In the genomic region with DNA sequence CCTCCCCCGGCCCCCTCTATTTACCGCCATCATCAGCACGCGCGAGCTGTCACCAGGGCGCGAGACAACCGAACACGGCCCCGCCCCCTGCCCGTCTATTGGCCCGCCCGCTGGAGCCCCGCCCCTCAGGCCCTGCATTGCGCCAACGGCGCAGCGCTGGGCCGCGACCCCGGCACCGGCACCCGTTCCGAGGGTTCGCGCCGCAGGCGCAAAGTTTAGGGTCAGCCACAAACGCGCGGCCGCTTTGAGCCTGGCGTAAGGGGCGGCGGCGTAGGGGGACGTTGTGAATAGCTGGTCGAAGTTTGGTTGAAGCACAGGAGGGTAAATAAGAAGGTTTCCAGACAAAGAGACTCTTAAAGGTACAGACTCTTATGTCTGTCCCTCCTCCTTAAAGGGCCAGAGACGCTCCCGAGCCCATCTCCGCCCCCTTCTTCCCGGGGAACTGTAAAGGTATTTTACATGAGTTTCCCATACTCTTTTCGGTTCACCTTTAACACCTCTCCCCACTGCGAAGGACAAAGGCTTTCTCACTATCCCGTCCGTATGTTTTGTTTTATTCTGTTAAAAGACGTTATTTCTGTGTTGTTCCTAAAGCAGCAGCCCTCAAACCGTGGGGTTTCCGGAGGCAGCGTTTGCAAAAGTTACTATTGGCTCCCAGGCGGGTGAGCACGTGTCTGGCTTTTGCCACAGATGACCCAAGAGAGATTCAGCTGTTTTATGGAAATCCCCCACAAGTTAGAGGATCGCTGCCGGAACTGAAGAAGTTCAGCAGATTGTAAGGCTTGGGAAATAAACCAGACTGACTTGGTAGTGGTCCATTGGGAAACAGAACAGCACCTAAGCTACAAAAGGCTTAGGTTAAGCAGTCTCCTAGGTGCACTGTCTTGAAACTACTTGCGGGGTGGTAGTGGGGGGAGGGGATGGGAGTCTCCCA, we compare ENCODE assay signal across 8 cellular contexts. TPM values are rescaled to one million over a fixed set of nuclear protein-coding genes. Genes with fewer than 3 reads are reported as not detected.
DNase-seq lines count a peak whose midpoint lies in the region; ATAC-seq, FAIRE-seq and TF ChIP-seq lines count a peak whose summit lies in the region.

A gene (minus strand): TSS at position 76 of the 934 bp plus-strand sequence. CDS start 88,392 bp downstream, outside the sequence.

- no peaks in the 10 kb centered on the region for H3K36me3 Mint-ChIP-seq in endothelial cell (ENCODE audit: low read depth, unreplicated experiment)
- peaks cover 2% of the 10 kb centered on the region for H3K36me3 Mint-ChIP-seq in mesothelial cell of epicardium

- H3K9me3 Mint-ChIP-seq in endothelial cell (ENCODE audit: unreplicated experiment) (no peaks in the 10 kb centered on the region), mesothelial cell of epicardium (no peaks in the 10 kb centered on the region)

- DNase-seq in Caki2 (ENCODE audit: low read depth) = peak; percentile 88
- DNase-seq in HTR-8/SVneo (ENCODE audit: insufficient read length, low spot score) = peak; percentile 90
- peak; percentile 93 to 97 for DNase-seq in NOMO-1 (lab: John Stamatoyannopoulos, UW; ENCODE audit: unreplicated experiment in 2 of 2)
- peak; percentile 78 to 86 (median 81) for DNase-seq in activated CD8-positive, alpha-beta memory T cell treated with anti-CD3 and anti-CD28 coated beads for 48 hours (ENCODE audit: low read depth in 2 of 3, low spot score in 2 of 3)
- peak; percentile 94 for DNase-seq in endothelial cell (ENCODE audit: low spot score)
- DNase-seq in mesothelial cell of epicardium (ENCODE audit: low spot score in 2 of 2, unreplicated experiment in 2 of 2) = peak; percentile 89 to 92
- DNase-seq in stimulated activated CD8-positive, alpha-beta memory T cell treated with anti-CD3 and anti-CD28 coated beads, Interleukin-15, amount 100 ng/mL, for 48 hours (ENCODE audit: low read depth in 2 of 2) = peak; percentile 88 to 89

- H3K4me1 Mint-ChIP-seq in endothelial cell (ENCODE audit: unreplicated experiment) (peaks cover 8% of the 10 kb centered on the region), mesothelial cell of epicardium (peaks cover 6% of the 10 kb centered on the region)

- peak within 1 kb of the TSS; percentile 95 for H3K27ac Mint-ChIP-seq in endothelial cell (ENCODE audit: unreplicated experiment)
- H3K27ac Mint-ChIP-seq in mesothelial cell of epicardium = peak within 1 kb of the TSS; percentile 93

- peak; percentile 31 for FAIRE-seq in HTR-8/SVneo (lab: Jason Lieb, UNC)

- peak; percentile 81 for ATAC-seq in GM21381 (IDR thresholded peaks at IDR 0.05; ENCODE audit: unreplicated experiment)

- H3K4me3 Mint-ChIP-seq in endothelial cell (ENCODE audit: unreplicated experiment) = peak within 1 kb of the TSS; percentile 95
- no peak within 1 kb of the TSS for H3K4me3 Mint-ChIP-seq in mesothelial cell of epicardium

- in situ Hi-C loops in Caki2 (cut with HindIII; ENCODE audit: low pct_unique_long_range_greater_than_20kb, low sequenced_read_pairs) = no loop called here

- TF ChIP-seq CTCF in endothelial cell (IDR thresholded peaks at IDR 0.05; ENCODE audit: unreplicated experiment) (no peak), mesothelial cell of epicardium (IDR thresholded peaks at IDR 0.05; ENCODE audit: unreplicated experiment) (no peak)

- no peaks in the 10 kb centered on the region for H3K27me3 Mint-ChIP-seq in endothelial cell (ENCODE audit: unreplicated experiment)
- H3K27me3 Mint-ChIP-seq in mesothelial cell of epicardium (ENCODE audit: low read depth) = no peaks in the 10 kb centered on the region

RNA-seq across cellular contexts. Expression of the gene that starts here (rescaled TPM):
- total RNA-seq in Caki2 (2014; rRNA removed; shearing (Covaris generic); ENCODE audit: low replicate concordance) = 1.6 and 3.1 TPM in 2 replicates
- total RNA-seq in endothelial cell (ENCODE audit: unreplicated experiment) (7.1 TPM), mesothelial cell of epicardium (12.0 to 13.8 TPM (median 12.1 TPM) in 3 replicates)

Comparison
In these comparisons a context has a peak if more than half of its experiments do, and no peak if none do; other contexts are left out.
1. Peak in every context shown above with its lines: DNase-seq and ATAC-seq.